9 cellular contexts compared by ENCODE assay signal in the genomic region with DNA sequence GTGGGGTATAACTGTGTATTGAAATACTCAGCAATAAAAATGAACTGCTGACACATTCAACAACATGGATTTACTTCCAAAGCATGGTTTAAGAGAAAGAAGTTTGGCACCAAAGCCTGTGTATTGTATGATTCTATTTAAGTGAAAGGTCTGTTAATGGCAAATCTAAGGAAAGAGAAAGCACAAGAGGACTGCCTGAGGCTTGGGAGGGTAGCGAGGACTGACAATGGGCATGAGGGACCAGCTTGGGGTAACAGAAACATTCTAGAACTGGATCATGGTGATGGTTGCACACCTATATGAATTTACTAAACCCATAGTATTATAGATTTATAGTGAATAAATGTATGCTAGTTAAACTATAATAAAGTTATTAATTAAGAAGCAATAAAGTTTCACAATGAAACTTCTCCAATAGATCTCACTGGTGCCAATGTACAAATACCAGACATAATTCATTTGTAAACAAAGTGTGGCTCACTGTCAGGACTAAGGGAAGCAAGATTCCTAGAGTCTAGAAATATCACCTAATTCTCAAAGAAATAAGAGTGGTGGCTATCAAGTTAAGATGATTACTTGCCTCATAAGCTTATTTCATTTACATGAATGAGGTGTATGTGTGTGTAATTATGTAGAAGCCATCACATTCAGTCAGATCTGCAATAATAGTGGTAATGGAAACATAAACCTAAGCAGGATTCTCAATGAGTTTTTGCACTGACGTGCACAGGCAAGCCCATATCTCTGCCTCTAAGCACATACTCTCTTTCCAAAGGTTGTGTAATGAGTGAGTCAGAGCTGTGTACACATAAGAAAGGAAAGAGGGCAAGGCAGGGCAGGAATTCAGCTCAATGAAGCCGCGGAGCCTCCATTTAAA.
DNase-seq lines count a peak whose midpoint lies in the region; ATAC-seq and TF ChIP-seq lines count a peak whose summit lies in the region.
"Had no signal": no experiment of that assay in that cellular context is flagged by ENCODE, and none has a peak within 500 bp of the region (broad histone marks: within the 10 kb centered on the region; RNA-seq: fewer than 3 reads in every experiment).

No MANE protein-coding gene starts in this region.

- peaks cover 4% of the 10 kb centered on the region for H3K9me3 Mint-ChIP-seq in activated T-cell treated with anti-CD3 and anti-CD28 coated beads, Interleukin-2, amount 50 U/mL, for 4 hours
- H3K9me3 Mint-ChIP-seq in osteocyte (ENCODE audit: unreplicated experiment), result peaks cover 4% of the 10 kb centered on the region
- H3K9me3 Mint-ChIP-seq in activated CD4-positive, alpha-beta T cell treated with anti-CD3 and anti-CD28 coated beads, Interleukin-2, amount 10 ng/mL, durations not matched to agents 24 days and 14 days, result no peaks in the 10 kb centered on the region

- H3K4me3 Mint-ChIP-seq in activated T-cell treated with anti-CD3 and anti-CD28 coated beads, Interleukin-2, amount 50 U/mL, for 4 hours, result no peak overlapping the region
- H3K4me3 Mint-ChIP-seq in osteocyte (ENCODE audit: unreplicated experiment), result no peak overlapping the region
- H3K4me3 Mint-ChIP-seq in activated CD4-positive, alpha-beta T cell treated with anti-CD3 and anti-CD28 coated beads, Interleukin-2, amount 10 ng/mL, durations not matched to agents 24 days and 14 days, result no peak overlapping the region
- H3K4me3 Mint-ChIP-seq: CD4-positive, alpha-beta memory T cell had no signal

- no peaks in the 10 kb centered on the region for H3K36me3 Mint-ChIP-seq in activated T-cell treated with anti-CD3 and anti-CD28 coated beads, Interleukin-2, amount 50 U/mL, for 4 hours (ENCODE audit: insufficient read depth)
- H3K36me3 Mint-ChIP-seq in osteocyte (ENCODE audit: unreplicated experiment), result no peaks in the 10 kb centered on the region
- no peaks in the 10 kb centered on the region for H3K36me3 Mint-ChIP-seq in activated CD4-positive, alpha-beta T cell treated with anti-CD3 and anti-CD28 coated beads, Interleukin-2, amount 10 ng/mL, durations not matched to agents 24 days and 14 days (ENCODE audit: low read depth)
- H3K36me3 Mint-ChIP-seq: CD4-positive, alpha-beta memory T cell had no signal

- 39% methylated on average over 4 of the region's 4 CpGs for WGBS in hepatocyte (ENCODE audit: low lambda C conversion rate, missing lambda C conversion rate)

- no peaks in the 10 kb centered on the region for H3K27me3 Mint-ChIP-seq in activated T-cell treated with anti-CD3 and anti-CD28 coated beads, Interleukin-2, amount 50 U/mL, for 4 hours (ENCODE audit: low read depth)
- H3K27me3 Mint-ChIP-seq in osteocyte (ENCODE audit: unreplicated experiment), result no peaks in the 10 kb centered on the region
- H3K27me3 Mint-ChIP-seq in activated CD4-positive, alpha-beta T cell treated with anti-CD3 and anti-CD28 coated beads, Interleukin-2, amount 10 ng/mL, durations not matched to agents 24 days and 14 days, result no peaks in the 10 kb centered on the region
- H3K27me3 Mint-ChIP-seq: CD4-positive, alpha-beta memory T cell had no signal

- DNase-seq in Right ventricle myocardium inferior (ENCODE audit: missing footprints) (no peak), left ventricle myocardium inferior (no peak), RWPE2 (ENCODE audit: low spot score) (peak; percentile 89), hepatocyte (ENCODE audit: low spot score) (peak; percentile 88), osteocyte (ENCODE audit: extremely low spot score, unreplicated experiment) (no peak)
- DNase-seq in activated T-cell treated with anti-CD3 and anti-CD28 coated beads, Interleukin-2, amount 50 U/mL, for 4 hours, result no peak
- no peak for DNase-seq in activated CD4-positive, alpha-beta T cell treated with anti-CD3 and anti-CD28 coated beads, Interleukin-2, amount 10 ng/mL, durations not matched to agents 24 days and 14 days
- DNase-seq in stimulated activated CD4-positive, alpha-beta T cell treated with anti-CD3 and anti-CD28 coated beads, Interleukin-4, amount 100 ng/mL, for 1 hour, result no peak
- DNase-seq: CD4-positive, alpha-beta memory T cell had no signal

- H3K27ac Mint-ChIP-seq in osteocyte (ENCODE audit: unreplicated experiment), result no peak overlapping the region
- H3K27ac Mint-ChIP-seq in activated CD4-positive, alpha-beta T cell treated with anti-CD3 and anti-CD28 coated beads, Interleukin-2, amount 10 ng/mL, durations not matched to agents 24 days and 14 days, result no peak overlapping the region
- H3K27ac Mint-ChIP-seq: CD4-positive, alpha-beta memory T cell had no signal

- H3K9me3 ChIP-seq in left ventricle myocardium inferior (replicated peaks) (peaks cover 26% of the 10 kb centered on the region), RWPE2 (ENCODE audit: severe bottlenecking) (no peaks in the 10 kb centered on the region), hepatocyte (ENCODE audit: low read depth) (no peaks in the 10 kb centered on the region)

- H3K4me3 ChIP-seq in left ventricle myocardium inferior (no peak overlapping the region), RWPE2 (ENCODE audit: severe bottlenecking) (no peak overlapping the region), hepatocyte (no peak overlapping the region)

- H3K36me3 ChIP-seq in left ventricle myocardium inferior (no peaks in the 10 kb centered on the region), RWPE2 (ENCODE audit: low read depth) (0 out of 2 replicates have a peak, but pooled peaks cover 5% of the 10 kb centered on the region), hepatocyte (replicated peaks; ENCODE audit: insufficient read depth, low read depth) (no peaks in the 10 kb centered on the region)

- intact Hi-C loops in Right ventricle myocardium inferior (cut with DNase I) (no loop called here), left ventricle myocardium inferior (cut with micrococcal nuclease) (no loop called here)
- intact Hi-C loops in activated CD4-positive, alpha-beta T cell treated with anti-CD3 and anti-CD28 coated beads, Interleukin-2, amount 10 ng/mL, durations not matched to agents 24 days and 14 days (cut with micrococcal nuclease), result no loop called here

- H3K27ac ChIP-seq in left ventricle myocardium inferior (replicated peaks) (no peak overlapping the region), RWPE2 (ENCODE audit: poor library complexity, severe bottlenecking) (peak overlapping the region; percentile 96), hepatocyte (peak overlapping the region; percentile 94)

- no peaks in the 10 kb centered on the region for H4K20me1 ChIP-seq in hepatocyte (ENCODE audit: insufficient read depth, poor library complexity, severe bottlenecking)

- H3K4me2 ChIP-seq in hepatocyte, result peak overlapping the region; percentile 62

- ATAC-seq in Right ventricle myocardium inferior (peak; percentile 94), RWPE2 (ENCODE audit: low read depth) (peak; percentile 89)
- no peak for ATAC-seq in activated T-cell treated with anti-CD3 and anti-CD28 coated beads, Interleukin-2, amount 50 U/mL, for 4 hours

- no peaks in the 10 kb centered on the region for H3K4me1 Mint-ChIP-seq in activated T-cell treated with anti-CD3 and anti-CD28 coated beads, Interleukin-2, amount 50 U/mL, for 4 hours (ENCODE audit: low read depth)
- no peaks in the 10 kb centered on the region for H3K4me1 Mint-ChIP-seq in osteocyte (ENCODE audit: unreplicated experiment)
- H3K4me1 Mint-ChIP-seq in activated CD4-positive, alpha-beta T cell treated with anti-CD3 and anti-CD28 coated beads, Interleukin-2, amount 10 ng/mL, durations not matched to agents 24 days and 14 days, result no peaks in the 10 kb centered on the region
- H3K4me1 Mint-ChIP-seq: CD4-positive, alpha-beta memory T cell had no signal

- no peaks in the 10 kb centered on the region for H3K27me3 ChIP-seq in left ventricle myocardium inferior (ENCODE audit: low read depth)
- H3K27me3 ChIP-seq in RWPE2 (ENCODE audit: insufficient read depth, poor library complexity, severe bottlenecking), result no peaks in the 10 kb centered on the region
- H3K27me3 ChIP-seq in hepatocyte, result no peaks in the 10 kb centered on the region

- H2AFZ ChIP-seq in hepatocyte, result peak overlapping the region; percentile 17

- H3K4me1 ChIP-seq in left ventricle myocardium inferior, result no peaks in the 10 kb centered on the region
- H3K4me1 ChIP-seq in RWPE2 (ENCODE audit: insufficient read depth, poor library complexity, severe bottlenecking), result peaks cover 39% of the 10 kb centered on the region
- peaks cover 32% of the 10 kb centered on the region for H3K4me1 ChIP-seq in hepatocyte (ENCODE audit: insufficient read depth)

- TF ChIP-seq CTCF in left ventricle myocardium inferior (IDR thresholded peaks at IDR 0.05; ENCODE audit: borderline replicate concordance) (no peak), RWPE2 (IDR thresholded peaks at IDR 0.05; ENCODE audit: poor library complexity, severe bottlenecking) (no peak), hepatocyte (IDR thresholded peaks at IDR 0.05; ENCODE audit: poor library complexity) (no peak), osteocyte (IDR thresholded peaks at IDR 0.05) (no peak)

- no peaks in the 10 kb centered on the region for H3K79me2 ChIP-seq in hepatocyte

- no peaks in the 10 kb centered on the region for H3K9me2 ChIP-seq in hepatocyte (replicated peaks; ENCODE audit: insufficient read depth)

Comparison
In these comparisons a context has a peak if more than half of its experiments do, and no peak if none do; other contexts are left out.
1. ATAC-seq: peak in Right ventricle myocardium inferior (single experiment) and RWPE2 (single experiment); none in activated T-cell treated with anti-CD3 and anti-CD28 coated beads, Interleukin-2, amount 50 U/mL, for 4 hours (0 of 2).
2. DNase-seq: peak in RWPE2 (single experiment) and hepatocyte (single experiment); none in Right ventricle myocardium inferior (single experiment), left ventricle myocardium inferior (single experiment), activated T-cell treated with anti-CD3 and anti-CD28 coated beads, Interleukin-2, amount 50 U/mL, for 4 hours (single experiment), osteocyte (single experiment), activated CD4-positive, alpha-beta T cell treated with anti-CD3 and anti-CD28 coated beads, Interleukin-2, amount 10 ng/mL, durations not matched to agents 24 days and 14 days (single experiment) and stimulated activated CD4-positive, alpha-beta T cell treated with anti-CD3 and anti-CD28 coated beads, Interleukin-4, amount 100 ng/mL, for 1 hour (single experiment).